ENCODE assay signal across 12 cellular contexts in the genomic region with DNA sequence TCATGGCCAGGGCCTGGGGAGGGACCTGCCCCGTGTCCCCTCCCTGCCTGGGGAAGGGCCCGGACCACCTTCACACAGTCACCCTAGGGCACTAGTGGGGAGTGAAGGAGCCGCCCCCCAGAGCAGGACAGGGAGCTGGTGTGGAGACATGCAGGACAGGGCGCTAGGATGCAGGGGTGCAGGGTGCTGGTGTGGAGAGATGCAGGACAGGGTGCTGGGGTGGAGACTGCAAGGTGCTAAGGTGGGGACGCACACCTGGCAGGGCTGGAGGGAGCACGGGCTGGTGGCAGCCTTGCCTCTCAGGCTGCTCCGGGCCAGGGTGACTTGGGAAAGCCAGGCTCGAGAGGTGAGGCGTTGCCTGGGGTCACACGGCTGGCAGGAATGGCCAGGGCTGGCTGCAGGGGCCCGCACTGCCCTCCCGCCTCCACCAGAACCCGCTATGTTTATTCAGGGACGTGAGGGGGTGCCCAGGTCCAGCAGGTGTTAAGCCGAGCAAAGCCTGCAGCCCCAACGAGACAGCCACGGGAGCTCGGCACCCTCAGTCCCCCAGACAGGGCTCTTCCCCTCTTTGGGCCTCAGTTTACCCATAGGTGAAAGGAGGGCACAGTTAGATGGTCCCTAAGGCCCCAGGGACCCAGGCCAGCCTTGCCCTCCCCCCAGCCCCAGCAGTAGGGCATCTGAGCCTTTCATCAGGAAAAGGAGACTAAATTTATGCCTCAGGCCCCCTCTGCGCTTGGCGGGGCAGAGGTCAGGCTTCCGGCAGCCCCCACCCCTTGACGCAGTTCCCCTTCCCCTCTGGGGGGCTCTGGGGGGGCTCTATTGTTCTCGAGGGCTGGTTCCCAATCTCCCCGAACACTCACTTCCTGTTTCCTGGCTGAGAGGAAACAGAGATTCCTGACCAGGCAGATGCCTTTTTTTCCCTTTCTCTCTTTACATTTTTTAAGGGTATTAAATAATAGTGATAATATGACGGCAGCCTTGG. TPM values are rescaled to one million over a fixed set of nuclear protein-coding genes. Genes with fewer than 3 reads are reported as not detected.
DNase-seq lines count a peak whose midpoint lies in the region; ATAC-seq and TF ChIP-seq lines count a peak whose summit lies in the region.
"Had no signal": no experiment of that assay in that cellular context is flagged by ENCODE, and none has a peak within 500 bp of the region (broad histone marks: within the 10 kb centered on the region; RNA-seq: fewer than 3 reads in every experiment).

No MANE protein-coding gene starts in this region.

- no peaks in the 10 kb centered on the region for H3K9me3 ChIP-seq in left lung
- H3K9me3 ChIP-seq: HAP-1 had no signal

- peaks cover 0 to 60% of the 10 kb centered on the region in 2 donors for H3K4me1 ChIP-seq in left lung
- H3K4me1 ChIP-seq: HAP-1 had no signal

- TF ChIP-seq CTCF in left lung (IDR thresholded peaks at IDR 0.05), result no peak

- H3K4me3 ChIP-seq in left lung, result peak overlapping the region in 1 of 2 donors; percentile 45
- H3K4me3 ChIP-seq: HAP-1 had no signal

- peaks cover 0 to 78% of the 10 kb centered on the region in 2 donors for H3K27me3 ChIP-seq in left lung

- ATAC-seq in left lung (peak; percentile 37), GM18519 (IDR thresholded peaks at IDR 0.05; ENCODE audit: low FRiP score, unreplicated experiment) (no peak)

- intact Hi-C loops in left lung (cut with DNase I), result no loop called here

- DNase-seq in MV-4-11 (lab: John Stamatoyannopoulos, UW) (peak; percentile 26), caudate nucleus (lab: John Stamatoyannopoulos, UW) (no peak), left lung (no peak), NCI-H2171 treated with DMSO at 0.1 percent for 48 hours (lab: John Stamatoyannopoulos, UW) (no peak), COR-L47 (lab: John Stamatoyannopoulos, UW) (no peak)
- DNase-seq: activated CD4-positive, CD25-positive, alpha-beta regulatory T cell treated with anti-CD3 and anti-CD28 coated beads, Interleukin-2, amount 50 U/mL, for 72 hours; activated naive CD4-positive, alpha-beta T cell treated with anti-CD3 and anti-CD28 coated beads, Interleukin-2, amount 10 ng/mL, durations not matched to agents 7 days and 5 days; erythroblast; NCI-H1092 treated with DMSO at 0.1 percent for 48 hours had no signal

- H3K27ac ChIP-seq in caudate nucleus (ENCODE audit: low read depth, low read length), result peak overlapping the region; percentile 67
- H3K27ac ChIP-seq in left lung, result peak overlapping the region; percentile 85 to 87
- H3K27ac ChIP-seq in temporal lobe (ENCODE audit: low read depth, low read length), result peak overlapping the region; percentile 61

- H3K36me3 ChIP-seq in left lung, result no peaks in the 10 kb centered on the region
- H3K36me3 ChIP-seq: HAP-1 had no signal

RNA-seq across cellular contexts. Expression of a gene that starts 7.2 kb away (rescaled TPM):
- total RNA-seq in left lung (100 to 1,000 TPM; 105 to 165 TPM), temporal lobe (11.6 TPM)

RNA-seq across cellular contexts. Expression of a gene that starts 31.7 kb away (rescaled TPM):
- total RNA-seq in left lung, result 100 to 1,000 TPM; 127 to 170 TPM
- total RNA-seq in temporal lobe, result 0.98 TPM

RNA-seq across cellular contexts. Expression of a gene that starts 56.8 kb away (rescaled TPM):
- total RNA-seq in left lung, result 10 to 100 TPM; 12.6 to 12.7 TPM
- total RNA-seq in temporal lobe, result 18.2 TPM

Comparison
In these comparisons a context has a peak if more than half of its experiments do, and no peak if none do; other contexts are left out.
1. RNA of a gene that starts 31.7 kb away (total RNA-seq): 127 to 170 TPM in left lung; 0.98 TPM in temporal lobe (single experiment); every median in the first group is over 10 times any median in the second.
2. Peak in every context shown above with its lines, with median percentiles within 50 percentile points of each other: H3K27ac ChIP-seq.